23 cellular contexts compared by ENCODE assay signal in the genomic region with DNA sequence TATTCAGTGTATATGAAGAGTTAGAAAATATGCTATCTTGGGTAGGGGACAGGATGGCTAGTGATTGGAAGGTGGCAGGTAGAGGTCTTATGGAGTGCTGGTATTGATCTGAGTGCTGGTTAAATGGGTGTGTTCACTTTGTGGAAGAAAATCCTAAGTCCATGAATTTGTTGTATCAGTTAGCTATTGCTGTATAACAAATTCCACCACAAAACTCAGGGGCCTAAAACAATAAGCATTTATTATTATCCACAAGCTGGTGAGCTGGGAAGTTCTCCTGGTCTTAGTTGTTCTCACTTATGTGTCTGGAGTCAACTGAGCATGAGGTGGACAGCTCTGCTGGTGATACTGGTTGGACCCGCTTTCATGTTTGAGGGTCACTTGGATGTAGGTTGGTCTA.
"Had no signal": no experiment of that assay in that cellular context is flagged by ENCODE, and none has a peak within 500 bp of the region (broad histone marks: within the 10 kb centered on the region; RNA-seq: fewer than 3 reads in every experiment).

No MANE protein-coding gene starts in this region.

- H3K9me3 ChIP-seq: gastrocnemius medialis, heart left ventricle, prostate gland, right atrium auricular region, sigmoid colon, stomach, thyroid gland, uterus had no signal

- H3K27me3 ChIP-seq: gastrocnemius medialis, heart left ventricle, hepatocyte, right atrium auricular region, sigmoid colon, stomach, thyroid gland, uterus had no signal

- H3K4me3 ChIP-seq: gastrocnemius medialis, heart left ventricle, hepatocyte, prostate gland, right atrium auricular region, sigmoid colon, stomach, thyroid gland, uterus had no signal

- H3K27ac ChIP-seq: hepatocyte, thyroid gland had no signal

- H3K4me2 ChIP-seq: hepatocyte had no signal

- H3K36me3 ChIP-seq: gastrocnemius medialis, heart left ventricle, prostate gland, right atrium auricular region, sigmoid colon, stomach, thyroid gland, uterus had no signal

- H2AFZ ChIP-seq: hepatocyte had no signal

- H3K4me1 ChIP-seq: prostate gland had no signal

- ATAC-seq: effector memory CD8-positive, alpha-beta T cell; gastrocnemius medialis; heart left ventricle; left lobe of liver; naive thymus-derived CD8-positive, alpha-beta T cell; stimulated activated effector memory CD8-positive, alpha-beta T cell treated with anti-CD3 and anti-CD28 coated beads, Interleukin-12 subunit alpha, Interleukin-12 subunit beta, amount 100 ng/mL, for 72 hours had no signal

- FAIRE-seq: endometrium, kidney had no signal

- DNase-seq: cortex of kidney; effector memory CD8-positive, alpha-beta T cell; erythroblast; foreskin fibroblast; gastrocnemius medialis; heart left ventricle; kidney; naive thymus-derived CD8-positive, alpha-beta T cell; nephron progenitor cell; nucleus accumbens; sigmoid colon; stimulated activated CD4-positive, alpha-beta T cell treated with anti-CD3 and anti-CD28 coated beads, Interleukin-2, amount 100 ng/mL, for 24 hours; stimulated activated CD4-positive, alpha-beta T cell treated with anti-CD3 and anti-CD28 coated beads, Interleukin-4, amount 100 ng/mL, for 24 hours; stimulated activated naive CD4-positive, alpha-beta T cell treated with Interleukin-2 at 50 U/mL for 16 hours; stomach; thyroid gland; uterus had no signal
